Comparison of ENCODE assay signal across 8 cellular contexts in genomic region chr2:23939054-23939436, GRCh38. TPM values are rescaled to one million over a fixed set of nuclear protein-coding genes. Genes with fewer than 3 reads are reported as not detected.
DNase-seq lines count a peak whose midpoint lies in the region; ATAC-seq and TF ChIP-seq lines count a peak whose summit lies in the region.

No MANE protein-coding gene starts in this region.

- DNase-seq in AG09309 (ENCODE audit: low read depth): no peak
- no peak for DNase-seq in HFF-Myc (ENCODE audit: extremely low read depth, low read depth)
- DNase-seq in cardiac fibroblast (ENCODE audit: low read depth in 2 of 2): peak; percentile 28 to 48
- DNase-seq in naive thymus-derived CD8-positive, alpha-beta T cell: no peak
- DNase-seq in NCI-H82 treated with DMSO at 0.1 percent for 48 hours (lab: John Stamatoyannopoulos, UW; ENCODE audit: unreplicated experiment): no peak
- DNase-seq in KBM-7: no peak
- no peak for DNase-seq in HuH-7.5 (ENCODE audit: low spot score)

- POLR2A ChIA-PET in naive thymus-derived CD8-positive, alpha-beta T cell (lab: Charles Lee): interaction anchor here (5.0 kb wide), 1 partner anchor 12 kb away, joined by 108 read pairs; the partner anchor contains the start of gene ATAD2B

- H3K9me3 Mint-ChIP-seq in naive thymus-derived CD8-positive, alpha-beta T cell: no peaks in the 10 kb centered on the region

- no peak for ATAC-seq in naive thymus-derived CD8-positive, alpha-beta T cell
- no peak for ATAC-seq in GM19452 (IDR thresholded peaks at IDR 0.05; ENCODE audit: unreplicated experiment)

- H3K4me1 Mint-ChIP-seq in naive thymus-derived CD8-positive, alpha-beta T cell: peaks cover 14 to 32% (median 26%) of the 10 kb centered on the region in 4 donors

- no peaks in the 10 kb centered on the region for H3K36me3 Mint-ChIP-seq in naive thymus-derived CD8-positive, alpha-beta T cell

- H3K4me3 ChIP-seq in AG09309 (ENCODE audit: control insufficient read depth, low read depth, low read length): peak overlapping the region; percentile 85
- H3K4me3 ChIP-seq in HFF-Myc (replicated peaks; ENCODE audit: low read depth, low read length): peak overlapping the region; percentile 59
- H3K4me3 ChIP-seq in cardiac fibroblast (replicated peaks in 1 of 2; ENCODE audit: low read depth in 2 of 2, low read length in 2 of 2): peak overlapping the region; percentile 59 to 77

- peak overlapping the region; percentile 59 to 94 (median 92) for H3K27ac Mint-ChIP-seq in naive thymus-derived CD8-positive, alpha-beta T cell

- peaks cover 0 to 6% (median 0%) of the 10 kb centered on the region in 5 donors for H3K27me3 Mint-ChIP-seq in naive thymus-derived CD8-positive, alpha-beta T cell

- in situ Hi-C loops in KBM-7 (cut with MboI; ENCODE audit: low pct_unique_long_range_greater_than_20kb, low sequenced_read_pairs): no loop called here

- peak overlapping the region; percentile 79 to 97 (median 94) for H3K4me3 Mint-ChIP-seq in naive thymus-derived CD8-positive, alpha-beta T cell

- TF ChIP-seq CTCF in AG09309 (IDR thresholded peaks at IDR 0.05; ENCODE audit: control insufficient read depth, insufficient read depth, low read depth, low read length, missing control alignments) (no peak), HFF-Myc (IDR thresholded peaks at IDR 0.05; ENCODE audit: low read depth, low read length, missing control alignments) (no peak), cardiac fibroblast (IDR thresholded peaks at IDR 0.05; ENCODE audit: low read depth, low read length) (no peak)

RNA-seq across cellular contexts. Expression of gene UBXN2A, which starts 1.2 kb away (rescaled TPM):
- total RNA-seq in naive thymus-derived CD8-positive, alpha-beta T cell: 10 to 100 TPM; 14.4 to 14.6 TPM
- 10 to 100 TPM; 13.1 to 13.6 (median 13.6) TPM for polyA plus RNA-seq in naive thymus-derived CD8-positive, alpha-beta T cell

RNA-seq across cellular contexts. Expression of gene ATAD2B, which starts 12.1 kb away (rescaled TPM):
- total RNA-seq in naive thymus-derived CD8-positive, alpha-beta T cell: 10 to 100 TPM; 40.2 to 41.4 TPM
- 10 to 100 TPM in 1 of 3 donors, 1 to 10 TPM in 2; 7.2 to 11.4 (median 7.5) TPM for polyA plus RNA-seq in naive thymus-derived CD8-positive, alpha-beta T cell

Comparison
In these comparisons a context has a peak if more than half of its experiments do, and no peak if none do; other contexts are left out.
1. DNase-seq: peak in cardiac fibroblast (2 of 2); none in AG09309 (single experiment), HFF-Myc (single experiment), naive thymus-derived CD8-positive, alpha-beta T cell (0 of 10), NCI-H82 treated with DMSO at 0.1 percent for 48 hours (single experiment), KBM-7 (single experiment) and HuH-7.5 (single experiment).
2. Peak in every context shown above with its lines, with median percentiles within 50 percentile points of each other: H3K4me3 ChIP-seq.